Comparison of ENCODE assay signal across 10 cellular contexts in genomic region chr7:134515569-134516468, GRCh38. TPM values are rescaled to one million over a fixed set of nuclear protein-coding genes. Genes with fewer than 3 reads are reported as not detected.
DNase-seq lines count a peak whose midpoint lies in the region; ATAC-seq lines count a peak whose summit lies in the region.
"Had no signal": no experiment of that assay in that cellular context is flagged by ENCODE, and none has a peak within 500 bp of the region (broad histone marks: within the 10 kb centered on the region; RNA-seq: fewer than 3 reads in every experiment).

No MANE protein-coding gene starts in this region.

- no peaks in the 10 kb centered on the region for H3K9me3 Mint-ChIP-seq in activated naive CD4-positive, alpha-beta T cell treated with anti-CD3 and anti-CD28 coated beads for 36 hours
- H3K9me3 Mint-ChIP-seq: naive B cell had no signal

- no peak overlapping the region for H3K27ac Mint-ChIP-seq in activated naive CD4-positive, alpha-beta T cell treated with anti-CD3 and anti-CD28 coated beads for 36 hours

- H3K27me3 Mint-ChIP-seq in activated naive CD4-positive, alpha-beta T cell treated with anti-CD3 and anti-CD28 coated beads for 36 hours (ENCODE audit: low read depth), result peaks cover 11% of the 10 kb centered on the region

- CTCF ChIA-PET in activated naive CD4-positive, alpha-beta T cell treated with anti-CD3 and anti-CD28 coated beads for 36 hours (lab: Charles Lee), result interaction anchor here (0.6 to 6.9 kb wide), 9 partner anchors 9 to 317 kb away, joined by 3 to 69 read pairs (median 3); partner anchors contain the start of gene AKR1B15

- intact Hi-C loops in activated naive CD4-positive, alpha-beta T cell treated with anti-CD3 and anti-CD28 coated beads for 36 hours (cut with micrococcal nuclease), result loop anchor here (2.0 kb wide), 1 partner anchor 439 kb away; no protein-coding TSS in a partner anchor

- no peak overlapping the region for H3K4me3 ChIP-seq in SJCRH30

- no peak overlapping the region for H3K27ac ChIP-seq in SJCRH30

- no peaks in the 10 kb centered on the region for H3K9me3 ChIP-seq in SJCRH30 (replicated peaks)

- no peaks in the 10 kb centered on the region for H3K36me3 ChIP-seq in SJCRH30

- H3K4me3 Mint-ChIP-seq in activated naive CD4-positive, alpha-beta T cell treated with anti-CD3 and anti-CD28 coated beads for 36 hours, result no peak overlapping the region
- H3K4me3 Mint-ChIP-seq: naive B cell had no signal

- H3K4me1 ChIP-seq in SJCRH30, result peaks cover 17% of the 10 kb centered on the region

- no peaks in the 10 kb centered on the region for H3K27me3 ChIP-seq in SJCRH30

- no peak for ATAC-seq in HG02759 (IDR thresholded peaks at IDR 0.05; ENCODE audit: unreplicated experiment)

- DNase-seq in HCEC 1CT (peak; percentile 94), SJCRH30 (peak; percentile 13 to 61), fibroblast of gingiva (ENCODE audit: low read depth) (peak; percentile 78), smooth muscle cell of the brain vasculature (ENCODE audit: low read depth, low spot score) (peak; percentile 44), NCI-H146 (lab: John Stamatoyannopoulos, UW) (no peak)
- DNase-seq in activated naive CD4-positive, alpha-beta T cell treated with anti-CD3 and anti-CD28 coated beads for 36 hours, result no peak
- DNase-seq: activated CD4-positive, alpha-beta T cell treated with anti-CD3 and anti-CD28 coated beads, Interleukin-2, amount 50 U/mL, for 1 hour; naive B cell; stimulated activated CD4-positive, alpha-beta T cell treated with anti-CD3 and anti-CD28 coated beads, Interleukin-4, amount 100 ng/mL, for 24 hours had no signal

- peaks cover 10% of the 10 kb centered on the region for H3K4me1 Mint-ChIP-seq in activated naive CD4-positive, alpha-beta T cell treated with anti-CD3 and anti-CD28 coated beads for 36 hours (ENCODE audit: low read depth)

- no peaks in the 10 kb centered on the region for H3K36me3 Mint-ChIP-seq in activated naive CD4-positive, alpha-beta T cell treated with anti-CD3 and anti-CD28 coated beads for 36 hours (ENCODE audit: low read depth)
- H3K36me3 Mint-ChIP-seq: naive B cell had no signal

RNA-seq across cellular contexts. Expression of gene AKR1B10, which starts 11.5 kb away (rescaled TPM):
- total RNA-seq in SJCRH30 (2014; rRNA removed; shearing (Covaris generic)), result 0.06 and 0.68 TPM in 2 replicates
- not detected for total RNA-seq in activated naive CD4-positive, alpha-beta T cell treated with anti-CD3 and anti-CD28 coated beads for 36 hours

RNA-seq across cellular contexts. Expression of gene AKR1B15, which starts 33.1 kb away (rescaled TPM):
- not detected in 2 replicates for total RNA-seq in SJCRH30 (2014; rRNA removed; shearing (Covaris generic))
- not detected for total RNA-seq in activated naive CD4-positive, alpha-beta T cell treated with anti-CD3 and anti-CD28 coated beads for 36 hours

RNA-seq across cellular contexts. Expression of gene AKR1B1, which starts 56.9 kb away (rescaled TPM):
- total RNA-seq in SJCRH30 (2014; rRNA removed; shearing (Covaris generic)), result 141 and 145 TPM in 2 replicates
- total RNA-seq in activated naive CD4-positive, alpha-beta T cell treated with anti-CD3 and anti-CD28 coated beads for 36 hours, result 100 to 1,000 TPM; 103 to 107 TPM

Comparison
In these comparisons a context has a peak if more than half of its experiments do, and no peak if none do; other contexts are left out.
1. DNase-seq: peak in HCEC 1CT (single experiment), SJCRH30 (2 of 2), fibroblast of gingiva (single experiment) and smooth muscle cell of the brain vasculature (single experiment); none in activated naive CD4-positive, alpha-beta T cell treated with anti-CD3 and anti-CD28 coated beads for 36 hours (single experiment) and NCI-H146 (single experiment).